ENCODE assay signal across 12 cellular contexts in genomic region chr7:103660455-103661371, GRCh38.
A peak's percentile ranks its signal among the peaks of the same experiment; 100 is the strongest.
DNase-seq lines count a peak whose midpoint lies in the region; ATAC-seq, FAIRE-seq and TF ChIP-seq lines count a peak whose summit lies in the region.
"Had no signal": no experiment of that assay in that cellular context is flagged by ENCODE, and none has a peak within 500 bp of the region (broad histone marks: within the 10 kb centered on the region; RNA-seq: fewer than 3 reads in every experiment).

No MANE protein-coding gene starts in this region.

- intact Hi-C loops in kidney (cut with DNase I) = no loop called here
- intact Hi-C loops in activated CD4-positive, alpha-beta T cell treated with anti-CD3 and anti-CD28 coated beads for 36 hours (cut with DNase I, micrococcal nuclease) = no loop called here

- no peak overlapping the region for H3K4me3 Mint-ChIP-seq in activated CD4-positive, alpha-beta T cell treated with anti-CD3 and anti-CD28 coated beads for 36 hours

- FAIRE-seq in kidney (lab: Jason Lieb, UNC) = peak; percentile 45

- DNase-seq in ACHN (peak; percentile 92), HS-5 (ENCODE audit: low read depth) (peak; percentile 44), astrocyte of the cerebellum (ENCODE audit: low read depth) (peak; percentile 3), kidney (no peak), Ammon's horn (ENCODE audit: low spot score) (no peak)
- no peak for DNase-seq in activated CD4-positive, alpha-beta T cell treated with anti-CD3 and anti-CD28 coated beads for 36 hours
- no peak for DNase-seq in activated CD8-positive, alpha-beta memory T cell treated with anti-CD3 and anti-CD28 coated beads, Interleukin-2, amount 50 U/mL, for 48 hours
- DNase-seq: activated CD4-positive, CD25-positive, alpha-beta regulatory T cell; activated naive CD4-positive, alpha-beta T cell; islet precursor cell had no signal

- POLR2A ChIA-PET in activated CD4-positive, alpha-beta T cell treated with anti-CD3 and anti-CD28 coated beads for 36 hours (lab: Charles Lee) = no interaction called here

- no peaks in the 10 kb centered on the region for H3K9me3 ChIP-seq in kidney (ENCODE audit: control insufficient read depth in 1 of 2, low read length in 2 of 2)
- H3K9me3 ChIP-seq: BLaER1 treated with 17β-estradiol and CSF1 and Interleukin-3, amounts not matched to agents 10 nM and 100 nM had no signal

- CTCF ChIA-PET in activated CD4-positive, alpha-beta T cell treated with anti-CD3 and anti-CD28 coated beads for 36 hours (lab: Charles Lee) = interaction anchor here (0.7 kb wide), 1 partner anchor 353 kb away, joined by 3 read pairs; no protein-coding TSS in a partner anchor

- H3K4me3 ChIP-seq in astrocyte of the cerebellum (ENCODE audit: low read depth, low read length) (no peak overlapping the region), kidney (ENCODE audit: low read length in 2 of 2) (no peak overlapping the region)
- H3K4me3 ChIP-seq: BLaER1 treated with 17β-estradiol and CSF1 and Interleukin-3, amounts not matched to agents 10 nM and 100 nM had no signal

- no peaks in the 10 kb centered on the region for H3K36me3 ChIP-seq in kidney (ENCODE audit: control insufficient read depth in 1 of 2, insufficient read depth in 2 of 2, low read length in 2 of 2)
- H3K36me3 ChIP-seq: BLaER1 treated with 17β-estradiol and CSF1 and Interleukin-3, amounts not matched to agents 10 nM and 100 nM had no signal

- no peak for ATAC-seq in activated CD4-positive, alpha-beta T cell treated with anti-CD3 and anti-CD28 coated beads for 36 hours
- ATAC-seq in HG02938 (IDR thresholded peaks at IDR 0.05; ENCODE audit: unreplicated experiment) = no peak

- H3K4me1 ChIP-seq in kidney (ENCODE audit: control insufficient read depth in 1 of 2, insufficient read depth in 1 of 2, low read depth in 1 of 2, low read length in 2 of 2) = no peaks in the 10 kb centered on the region
- H3K4me1 ChIP-seq: BLaER1 treated with 17β-estradiol and CSF1 and Interleukin-3, amounts not matched to agents 10 nM and 100 nM had no signal

- H3K9ac ChIP-seq in kidney (ENCODE audit: low read length in 2 of 2) = no peak overlapping the region
- H3K9ac ChIP-seq: BLaER1 treated with 17β-estradiol and CSF1 and Interleukin-3, amounts not matched to agents 10 nM and 100 nM had no signal

- H3K36me3 Mint-ChIP-seq in activated CD4-positive, alpha-beta T cell treated with anti-CD3 and anti-CD28 coated beads for 36 hours (ENCODE audit: low read depth) = no peaks in the 10 kb centered on the region

- TF ChIP-seq CTCF in astrocyte of the cerebellum (IDR thresholded peaks at IDR 0.05; ENCODE audit: low read depth, low read length, missing control alignments) (no peak), kidney (IDR thresholded peaks at IDR 0.05; ENCODE audit: borderline replicate concordance, extremely low read depth, insufficient read depth) (no peak)

- H3K27me3 Mint-ChIP-seq in activated CD4-positive, alpha-beta T cell treated with anti-CD3 and anti-CD28 coated beads for 36 hours = peaks cover 1% of the 10 kb centered on the region

- no peak overlapping the region for H3K27ac ChIP-seq in kidney (ENCODE audit: low read depth in 2 of 2, low read length in 2 of 2)
- H3K27ac ChIP-seq: BLaER1 treated with 17β-estradiol and CSF1 and Interleukin-3, amounts not matched to agents 10 nM and 100 nM had no signal

- H3K9me3 Mint-ChIP-seq in activated CD4-positive, alpha-beta T cell treated with anti-CD3 and anti-CD28 coated beads for 36 hours (ENCODE audit: low read depth) = no peaks in the 10 kb centered on the region

- no peaks in the 10 kb centered on the region for H3K4me1 Mint-ChIP-seq in activated CD4-positive, alpha-beta T cell treated with anti-CD3 and anti-CD28 coated beads for 36 hours

- H3K27ac Mint-ChIP-seq in activated CD4-positive, alpha-beta T cell treated with anti-CD3 and anti-CD28 coated beads for 36 hours = no peak overlapping the region

- in situ Hi-C loops in ACHN (cut with HindIII; ENCODE audit: low pct_ligation_motif_present, low pct_unique_long_range_greater_than_20kb, low sequenced_read_pairs) = no loop called here
- in situ Hi-C loops in astrocyte of the cerebellum (cut with HindIII; ENCODE audit: low sequenced_read_pairs) = no loop called here

Comparison
In these comparisons a context has a peak if more than half of its experiments do, and no peak if none do; other contexts are left out.
1. DNase-seq: peak in ACHN (single experiment), HS-5 (single experiment) and astrocyte of the cerebellum (single experiment); none in kidney (single experiment), Ammon's horn (single experiment), activated CD4-positive, alpha-beta T cell treated with anti-CD3 and anti-CD28 coated beads for 36 hours (single experiment) and activated CD8-positive, alpha-beta memory T cell treated with anti-CD3 and anti-CD28 coated beads, Interleukin-2, amount 50 U/mL, for 48 hours (single experiment).